ENCODE assay signal across 1 cellular context in genomic region chr5:91849069-91849468, GRCh38.
TF ChIP-seq lines count a peak whose summit lies in the region.

No MANE protein-coding gene starts in this region.

TF ChIP-seq in GM23338, 12 proteins besides CTCF, POLR2A, EP300 and RAD21 (continued from another document):
- TF ChIP-seq ZNF462 (CRISPR knock-in tag; IDR thresholded peaks at IDR 0.05) (no peak), ZNF114 (CRISPR knock-in tag; IDR thresholded peaks at IDR 0.05) (no peak), CREB1 (CRISPR knock-in tag; IDR thresholded peaks at IDR 0.05; ENCODE audit: low read depth) (no peak), STAT1 (IDR thresholded peaks at IDR 0.05; ENCODE audit: unreplicated experiment) (no peak), ETS1 (IDR thresholded peaks at IDR 0.05) (no peak), REST (IDR thresholded peaks at IDR 0.05; ENCODE audit: unreplicated experiment) (no peak), ZNF331 (CRISPR knock-in tag; IDR thresholded peaks at IDR 0.05; ENCODE audit: low read depth) (no peak), EZH2 (IDR thresholded peaks at IDR 0.05; ENCODE audit: low read depth, unreplicated experiment) (no peak), EZH2phosphoT487 (IDR thresholded peaks at IDR 0.05; ENCODE audit: unreplicated experiment) (no peak)
TF ChIP-seq in GM23338: peak in this region for 0.
